In the genomic region with DNA sequence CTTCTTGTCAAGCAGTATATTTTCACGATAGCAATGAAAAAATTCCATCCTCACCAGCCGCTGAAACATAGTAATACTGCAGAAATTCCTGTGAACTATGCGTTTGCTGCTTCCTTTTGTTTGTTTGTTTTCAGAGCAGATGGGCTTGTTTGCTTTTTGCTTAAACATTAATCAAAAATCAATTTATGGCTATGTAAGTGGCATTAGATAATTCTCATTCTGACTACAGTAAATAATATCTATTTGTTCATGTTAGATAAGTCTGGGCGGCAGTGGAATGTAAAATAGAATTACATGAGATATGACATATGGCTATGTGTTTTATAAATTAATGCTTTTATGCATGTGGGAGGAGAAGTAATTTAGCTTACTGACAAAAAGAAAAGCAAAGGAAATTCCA, we compare ENCODE assay signal across 1 cellular context.
A peak's percentile ranks its signal among the peaks of the same experiment; 100 is the strongest.
TF ChIP-seq lines count a peak whose summit lies in the region.

No MANE protein-coding gene starts in this region.

TF ChIP-seq in HepG2, 621 proteins besides CTCF, POLR2A, EP300 and RAD21 (continued from another document):
- TF ChIP-seq, protein P1, sequence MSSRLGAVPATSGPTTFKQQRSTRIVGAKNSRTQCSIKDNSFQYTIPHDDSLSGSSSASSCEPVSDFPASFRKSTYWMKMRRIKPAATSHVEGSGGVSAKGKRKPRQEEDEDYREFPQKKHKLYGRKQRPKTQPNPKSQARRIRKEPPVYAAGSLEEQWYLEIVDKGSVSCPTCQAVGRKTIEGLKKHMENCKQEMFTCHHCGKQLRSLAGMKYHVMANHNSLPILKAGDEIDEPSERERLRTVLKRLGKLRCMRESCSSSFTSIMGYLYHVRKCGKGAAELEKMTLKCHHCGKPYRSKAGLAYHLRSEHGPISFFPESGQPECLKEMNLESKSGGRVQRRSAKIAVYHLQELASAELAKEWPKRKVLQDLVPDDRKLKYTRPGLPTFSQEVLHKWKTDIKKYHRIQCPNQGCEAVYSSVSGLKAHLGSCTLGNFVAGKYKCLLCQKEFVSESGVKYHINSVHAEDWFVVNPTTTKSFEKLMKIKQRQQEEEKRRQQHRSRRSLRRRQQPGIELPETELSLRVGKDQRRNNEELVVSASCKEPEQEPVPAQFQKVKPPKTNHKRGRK (CRISPR knock-in tag; IDR thresholded peaks at IDR 0.05), result no peak
- TF ChIP-seq ZSCAN20 (CRISPR knock-in tag; IDR thresholded peaks at IDR 0.05; ENCODE audit: borderline replicate concordance), result no peak
- no peak for TF ChIP-seq MTF2 (CRISPR knock-in tag; IDR thresholded peaks at IDR 0.05; ENCODE audit: borderline replicate concordance)
- TF ChIP-seq ARID3A (IDR thresholded peaks at IDR 0.05; ENCODE audit: low read depth, low read length), result peak; percentile 100
- no peak for TF ChIP-seq RFX3 (CRISPR knock-in tag; IDR thresholded peaks at IDR 0.05)
- no peak for TF ChIP-seq SOX6 (IDR thresholded peaks at IDR 0.05)
- TF ChIP-seq SOX6 (CRISPR knock-in tag; IDR thresholded peaks at IDR 0.05), result peak; percentile 86
- TF ChIP-seq ZNF615 (CRISPR knock-in tag; IDR thresholded peaks at IDR 0.05; ENCODE audit: borderline replicate concordance), result no peak
- TF ChIP-seq ZNF253 (CRISPR knock-in tag; IDR thresholded peaks at IDR 0.05; ENCODE audit: borderline replicate concordance), result no peak
- no peak for TF ChIP-seq HNF4A (CRISPR knock-in tag; IDR thresholded peaks at IDR 0.05)
- TF ChIP-seq STAT6 (CRISPR knock-in tag; IDR thresholded peaks at IDR 0.05; ENCODE audit: borderline replicate concordance), result no peak
- 0 out of 2 replicates have a peak, but pooled peaks have one; percentile 46 for TF ChIP-seq SNAPC2 (CRISPR knock-in tag; IDR thresholded peaks at IDR 0.05)
- TF ChIP-seq, protein P2, sequence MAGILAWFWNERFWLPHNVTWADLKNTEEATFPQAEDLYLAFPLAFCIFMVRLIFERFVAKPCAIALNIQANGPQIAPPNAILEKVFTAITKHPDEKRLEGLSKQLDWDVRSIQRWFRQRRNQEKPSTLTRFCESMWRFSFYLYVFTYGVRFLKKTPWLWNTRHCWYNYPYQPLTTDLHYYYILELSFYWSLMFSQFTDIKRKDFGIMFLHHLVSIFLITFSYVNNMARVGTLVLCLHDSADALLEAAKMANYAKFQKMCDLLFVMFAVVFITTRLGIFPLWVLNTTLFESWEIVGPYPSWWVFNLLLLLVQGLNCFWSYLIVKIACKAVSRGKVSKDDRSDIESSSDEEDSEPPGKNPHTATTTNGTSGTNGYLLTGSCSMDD (CRISPR knock-in tag; IDR thresholded peaks at IDR 0.05), result no peak
- TF ChIP-seq TCF7 (IDR thresholded peaks at IDR 0.05; ENCODE audit: low read depth), result peak; percentile 64
- peak; percentile 36; the same call in 1 of the 2 replicates for TF ChIP-seq SOX13 (IDR thresholded peaks at IDR 0.05)
- TF ChIP-seq SOX13 (CRISPR knock-in tag; conservative IDR thresholded peaks at IDR 0.05 in 1 of 2, IDR thresholded peaks at IDR 0.05 in 1 of 2), result peak in 1 of 2 experiments; percentile 93; a peak in 2 of 4 replicates
- TF ChIP-seq NCOA1 (CRISPR knock-in tag; IDR thresholded peaks at IDR 0.05), result no peak
TF ChIP-seq in HepG2: peak in this region for 115.
